In genomic region chr11:13329670-13330401, GRCh38 we compare ENCODE assay signal across 12 cellular contexts. TPM values are rescaled to one million over a fixed set of nuclear protein-coding genes. Genes with fewer than 3 reads are reported as not detected.
DNase-seq lines count a peak whose midpoint lies in the region; ATAC-seq and FAIRE-seq lines count a peak whose summit lies in the region.
"Had no signal": no experiment of that assay in that cellular context is flagged by ENCODE, and none has a peak within 500 bp of the region (broad histone marks: within the 10 kb centered on the region; RNA-seq: fewer than 3 reads in every experiment).

No MANE protein-coding gene starts in this region.

- H3K9ac ChIP-seq in endocrine pancreas (ENCODE audit: control insufficient read depth, insufficient read depth, low read length), result no peak overlapping the region

- H3K27ac ChIP-seq in temporal lobe (ENCODE audit: low read depth, low read length), result peak overlapping the region; percentile 65
- H3K27ac ChIP-seq: cardiac muscle cell had no signal

- H3K4me3 ChIP-seq in endocrine pancreas (ENCODE audit: control insufficient read depth, insufficient read depth, low read length), result peak overlapping the region; percentile 64
- H3K4me3 ChIP-seq: cardiac muscle cell had no signal

- DNase-seq in NCI-H2171 treated with DMSO at 0.1 percent for 48 hours (lab: John Stamatoyannopoulos, UW), result peak; percentile 12
- DNase-seq in NCI-H2171 (lab: John Stamatoyannopoulos, UW), result no peak
- DNase-seq in NCI-H524 (lab: John Stamatoyannopoulos, UW), result peak; percentile 83 to 97
- DNase-seq in frontal cortex (ENCODE audit: low spot score in 2 of 2), result no peak
- DNase-seq: hippocampal formation, occipital lobe had no signal

- no peak for FAIRE-seq in frontal cortex (lab: Jason Lieb, UNC)

- peaks cover 10% of the 10 kb centered on the region for H3K4me1 ChIP-seq in endocrine pancreas (ENCODE audit: control insufficient read depth, insufficient read depth, low read length)

- no peaks in the 10 kb centered on the region for H3K9me3 ChIP-seq in endocrine pancreas (ENCODE audit: control insufficient read depth, low read length)

- H3K27me3 ChIP-seq in endocrine pancreas (ENCODE audit: control insufficient read depth, insufficient read depth, low read length), result no peaks in the 10 kb centered on the region
- H3K27me3 ChIP-seq: cardiac muscle cell had no signal

- no peak for ATAC-seq in GM21526 (IDR thresholded peaks at IDR 0.05; ENCODE audit: low FRiP score, unreplicated experiment)
- ATAC-seq in GM21447 (IDR thresholded peaks at IDR 0.05; ENCODE audit: unreplicated experiment), result no peak
- ATAC-seq: Panc1 had no signal

- H3K36me3 ChIP-seq in endocrine pancreas (ENCODE audit: control insufficient read depth, insufficient read depth, low read length), result no peaks in the 10 kb centered on the region
- H3K36me3 ChIP-seq: cardiac muscle cell had no signal

RNA-seq across cellular contexts. Expression of gene BMAL1, which starts 52.2 kb away (rescaled TPM):
- total RNA-seq in temporal lobe, result 18.2 TPM
- 29.8 TPM for total RNA-seq in frontal cortex

Comparison
In these comparisons a context has a peak if more than half of its experiments do, and no peak if none do; other contexts are left out.
1. DNase-seq: peak in NCI-H2171 treated with DMSO at 0.1 percent for 48 hours (single experiment) and NCI-H524 (2 of 2); none in NCI-H2171 (single experiment) and frontal cortex (0 of 2).